ENCODE assay signal across 1 cellular context in the genomic region with DNA sequence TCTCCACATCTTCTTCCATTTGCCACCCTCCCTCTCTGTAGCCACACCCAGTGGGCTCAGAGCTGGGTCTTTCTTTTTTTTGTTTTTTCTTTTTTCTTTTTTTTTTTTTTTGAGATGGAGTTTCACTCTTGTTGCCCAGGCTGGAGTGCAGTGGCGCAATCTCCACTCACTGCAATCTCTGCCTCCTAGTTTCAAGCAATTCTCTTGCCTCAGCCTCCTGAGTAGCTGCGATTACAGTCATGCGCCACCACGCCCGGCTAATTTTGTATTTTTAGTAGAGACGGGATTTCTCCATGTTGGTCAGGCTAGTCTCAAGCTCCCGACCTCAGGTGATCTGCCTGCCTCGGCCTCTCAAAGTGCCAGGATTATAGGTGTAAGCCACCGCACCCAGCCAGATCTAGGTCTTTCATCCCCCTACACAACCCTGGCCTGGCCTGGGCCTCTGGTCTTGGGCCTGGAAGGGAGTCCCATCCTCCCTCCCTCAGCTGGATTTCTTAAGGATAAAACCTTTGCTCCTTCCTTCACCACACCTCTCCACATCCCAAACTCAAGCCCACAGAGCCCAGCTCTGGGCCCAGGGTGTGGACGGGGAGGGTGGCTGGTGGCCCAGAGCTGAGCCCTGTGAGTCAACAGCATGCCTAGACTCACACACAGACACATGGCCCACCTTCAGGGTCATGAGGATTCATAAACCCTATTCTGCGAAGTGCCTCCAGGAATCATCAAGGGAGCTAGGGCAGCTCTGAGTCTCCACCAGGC.
TF ChIP-seq lines count a peak whose summit lies in the region.

No MANE protein-coding gene starts in this region.

TF ChIP-seq in HEK293, 187 proteins besides CTCF, POLR2A, EP300 and RAD21 (continued from another document):
- TF ChIP-seq, protein P1, sequence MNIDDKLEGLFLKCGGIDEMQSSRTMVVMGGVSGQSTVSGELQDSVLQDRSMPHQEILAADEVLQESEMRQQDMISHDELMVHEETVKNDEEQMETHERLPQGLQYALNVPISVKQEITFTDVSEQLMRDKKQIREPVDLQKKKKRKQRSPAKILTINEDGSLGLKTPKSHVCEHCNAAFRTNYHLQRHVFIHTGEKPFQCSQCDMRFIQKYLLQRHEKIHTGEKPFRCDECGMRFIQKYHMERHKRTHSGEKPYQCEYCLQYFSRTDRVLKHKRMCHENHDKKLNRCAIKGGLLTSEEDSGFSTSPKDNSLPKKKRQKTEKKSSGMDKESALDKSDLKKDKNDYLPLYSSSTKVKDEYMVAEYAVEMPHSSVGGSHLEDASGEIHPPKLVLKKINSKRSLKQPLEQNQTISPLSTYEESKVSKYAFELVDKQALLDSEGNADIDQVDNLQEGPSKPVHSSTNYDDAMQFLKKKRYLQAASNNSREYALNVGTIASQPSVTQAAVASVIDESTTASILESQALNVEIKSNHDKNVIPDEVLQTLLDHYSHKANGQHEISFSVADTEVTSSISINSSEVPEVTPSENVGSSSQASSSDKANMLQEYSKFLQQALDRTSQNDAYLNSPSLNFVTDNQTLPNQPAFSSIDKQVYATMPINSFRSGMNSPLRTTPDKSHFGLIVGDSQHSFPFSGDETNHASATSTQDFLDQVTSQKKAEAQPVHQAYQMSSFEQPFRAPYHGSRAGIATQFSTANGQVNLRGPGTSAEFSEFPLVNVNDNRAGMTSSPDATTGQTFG (tag by site-specific recombination; IDR thresholded peaks at IDR 0.05; ENCODE audit: borderline replicate concordance) = no peak
- TF ChIP-seq, protein P2, sequence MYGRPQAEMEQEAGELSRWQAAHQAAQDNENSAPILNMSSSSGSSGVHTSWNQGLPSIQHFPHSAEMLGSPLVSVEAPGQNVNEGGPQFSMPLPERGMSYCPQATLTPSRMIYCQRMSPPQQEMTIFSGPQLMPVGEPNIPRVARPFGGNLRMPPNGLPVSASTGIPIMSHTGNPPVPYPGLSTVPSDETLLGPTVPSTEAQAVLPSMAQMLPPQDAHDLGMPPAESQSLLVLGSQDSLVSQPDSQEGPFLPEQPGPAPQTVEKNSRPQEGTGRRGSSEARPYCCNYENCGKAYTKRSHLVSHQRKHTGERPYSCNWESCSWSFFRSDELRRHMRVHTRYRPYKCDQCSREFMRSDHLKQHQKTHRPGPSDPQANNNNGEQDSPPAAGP (tag by site-specific recombination; IDR thresholded peaks at IDR 0.05) = peak; percentile 43; the same call in 1 of the 2 replicates
- TF ChIP-seq, protein P3, sequence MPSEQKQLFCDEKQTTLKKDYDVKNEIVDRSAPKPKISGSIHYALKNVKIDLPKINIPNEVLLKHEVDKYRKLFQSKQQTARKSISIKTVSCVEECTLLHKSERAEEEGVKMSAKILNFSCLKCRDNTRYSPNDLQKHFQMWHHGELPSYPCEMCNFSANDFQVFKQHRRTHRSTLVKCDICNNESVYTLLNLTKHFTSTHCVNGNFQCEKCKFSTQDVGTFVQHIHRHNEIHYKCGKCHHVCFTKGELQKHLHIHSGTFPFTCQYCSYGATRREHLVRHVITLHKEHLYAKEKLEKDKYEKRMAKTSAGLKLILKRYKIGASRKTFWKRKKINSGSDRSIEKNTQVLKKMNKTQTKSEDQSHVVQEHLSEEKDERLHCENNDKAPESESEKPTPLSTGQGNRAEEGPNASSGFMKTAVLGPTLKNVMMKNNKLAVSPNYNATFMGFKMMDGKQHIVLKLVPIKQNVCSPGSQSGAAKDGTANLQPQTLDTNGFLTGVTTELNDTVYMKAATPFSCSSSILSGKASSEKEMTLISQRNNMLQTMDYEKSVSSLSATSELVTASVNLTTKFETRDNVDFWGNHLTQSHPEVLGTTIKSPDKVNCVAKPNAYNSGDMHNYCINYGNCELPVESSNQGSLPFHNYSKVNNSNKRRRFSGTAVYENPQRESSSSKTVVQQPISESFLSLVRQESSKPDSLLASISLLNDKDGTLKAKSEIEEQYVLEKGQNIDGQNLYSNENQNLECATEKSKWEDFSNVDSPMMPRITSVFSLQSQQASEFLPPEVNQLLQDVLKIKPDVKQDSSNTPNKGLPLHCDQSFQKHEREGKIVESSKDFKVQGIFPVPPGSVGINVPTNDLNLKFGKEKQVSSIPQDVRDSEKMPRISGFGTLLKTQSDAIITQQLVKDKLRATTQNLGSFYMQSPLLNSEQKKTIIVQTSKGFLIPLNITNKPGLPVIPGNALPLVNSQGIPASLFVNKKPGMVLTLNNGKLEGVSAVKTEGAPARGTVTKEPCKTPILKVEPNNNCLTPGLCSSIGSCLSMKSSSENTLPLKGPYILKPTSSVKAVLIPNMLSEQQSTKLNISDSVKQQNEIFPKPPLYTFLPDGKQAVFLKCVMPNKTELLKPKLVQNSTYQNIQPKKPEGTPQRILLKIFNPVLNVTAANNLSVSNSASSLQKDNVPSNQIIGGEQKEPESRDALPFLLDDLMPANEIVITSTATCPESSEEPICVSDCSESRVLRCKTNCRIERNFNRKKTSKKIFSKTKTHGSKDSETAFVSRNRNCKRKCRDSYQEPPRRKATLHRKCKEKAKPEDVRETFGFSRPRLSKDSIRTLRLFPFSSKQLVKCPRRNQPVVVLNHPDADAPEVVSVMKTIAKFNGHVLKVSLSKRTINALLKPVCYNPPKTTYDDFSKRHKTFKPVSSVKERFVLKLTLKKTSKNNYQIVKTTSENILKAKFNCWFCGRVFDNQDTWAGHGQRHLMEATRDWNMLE (tag by site-specific recombination; conservative IDR thresholded peaks at IDR 0.05; ENCODE audit: low read depth) = no peak
- no peak for TF ChIP-seq ZNF391 (tag by site-specific recombination; IDR thresholded peaks at IDR 0.05; ENCODE audit: borderline replicate concordance, low read depth)
- TF ChIP-seq ZNF114 (tag by site-specific recombination; IDR thresholded peaks at IDR 0.05) = no peak
- TF ChIP-seq, protein P4, sequence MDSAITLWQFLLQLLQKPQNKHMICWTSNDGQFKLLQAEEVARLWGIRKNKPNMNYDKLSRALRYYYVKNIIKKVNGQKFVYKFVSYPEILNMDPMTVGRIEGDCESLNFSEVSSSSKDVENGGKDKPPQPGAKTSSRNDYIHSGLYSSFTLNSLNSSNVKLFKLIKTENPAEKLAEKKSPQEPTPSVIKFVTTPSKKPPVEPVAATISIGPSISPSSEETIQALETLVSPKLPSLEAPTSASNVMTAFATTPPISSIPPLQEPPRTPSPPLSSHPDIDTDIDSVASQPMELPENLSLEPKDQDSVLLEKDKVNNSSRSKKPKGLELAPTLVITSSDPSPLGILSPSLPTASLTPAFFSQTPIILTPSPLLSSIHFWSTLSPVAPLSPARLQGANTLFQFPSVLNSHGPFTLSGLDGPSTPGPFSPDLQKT (IDR thresholded peaks at IDR 0.05; ENCODE audit: borderline replicate concordance, low read depth, low read length) = no peak
